In genomic region chr11:120645639-120646038, GRCh38 we compare ENCODE assay signal across 16 cellular contexts.
DNase-seq lines count a peak whose midpoint lies in the region; TF ChIP-seq lines count a peak whose summit lies in the region.
"Had no signal": no experiment of that assay in that cellular context is flagged by ENCODE, and none has a peak within 500 bp of the region (broad histone marks: within the 10 kb centered on the region; RNA-seq: fewer than 3 reads in every experiment).

No MANE protein-coding gene starts in this region.

- DNase-seq in NCI-H2029 (lab: John Stamatoyannopoulos, UW) (peak; percentile 34), NCI-H2029 treated with DMSO at 0.1 percent for 48 hours (lab: John Stamatoyannopoulos, UW) (no peak), NCI-H69 (lab: John Stamatoyannopoulos, UW) (peak; percentile 97), iPS DF 4.7 (ENCODE audit: extremely low read depth, low spot score) (peak; percentile 89), HFFc6 (no peak), testis (no peak)
- DNase-seq in activated CD4-positive, CD25-positive, alpha-beta regulatory T cell (lab: John Stamatoyannopoulos, UW), result no peak
- DNase-seq: cortex of kidney, foreskin melanocyte, PC-9, T-helper 9 cell had no signal

- H3K36me3 ChIP-seq in subcutaneous abdominal adipose tissue (ENCODE audit: control insufficient read depth in 5 of 5, insufficient read depth in 5 of 5, low read length in 5 of 5), result no peaks in the 10 kb centered on the region
- no peaks in the 10 kb centered on the region for H3K36me3 ChIP-seq in testis (ENCODE audit: low read depth, missing control alignments)
- H3K36me3 ChIP-seq: prostate gland had no signal

- H3K27me3 ChIP-seq in subcutaneous abdominal adipose tissue (ENCODE audit: control insufficient read depth in 5 of 5, insufficient read depth in 4 of 5, low read length in 5 of 5) (peaks cover 4 to 25% (median 12%) of the 10 kb centered on the region in 5 donors), testis (no peaks in the 10 kb centered on the region)

- no peak overlapping the region for H3K27ac Mint-ChIP-seq in HFFc6
- H3K27ac Mint-ChIP-seq: activated naive CD4-positive, alpha-beta T cell treated with anti-CD3 and anti-CD28 coated beads, Interleukin-2, amount 50 U/mL, for 24 hours had no signal

- H3K9me3 Mint-ChIP-seq in HFFc6, result no peaks in the 10 kb centered on the region
- H3K9me3 Mint-ChIP-seq: activated naive CD4-positive, alpha-beta T cell treated with anti-CD3 and anti-CD28 coated beads, Interleukin-2, amount 50 U/mL, for 24 hours had no signal

- H3K27me3 Mint-ChIP-seq in HFFc6 (ENCODE audit: insufficient read depth), result peaks cover 46% of the 10 kb centered on the region

- no peak for TF ChIP-seq CTCF in HFFc6 (IDR thresholded peaks at IDR 0.05)
- TF ChIP-seq CTCF in testis (IDR thresholded peaks at IDR 0.05), result no peak

- no peaks in the 10 kb centered on the region for H3K4me1 Mint-ChIP-seq in HFFc6 (ENCODE audit: low read depth)
- H3K4me1 Mint-ChIP-seq: activated naive CD4-positive, alpha-beta T cell treated with anti-CD3 and anti-CD28 coated beads, Interleukin-2, amount 50 U/mL, for 24 hours had no signal

- no peaks in the 10 kb centered on the region for H3K36me3 Mint-ChIP-seq in HFFc6 (ENCODE audit: low read depth)
- H3K36me3 Mint-ChIP-seq: activated naive CD4-positive, alpha-beta T cell treated with anti-CD3 and anti-CD28 coated beads, Interleukin-2, amount 50 U/mL, for 24 hours had no signal

- H3K4me3 ChIP-seq in subcutaneous abdominal adipose tissue (ENCODE audit: low read depth in 1 of 5, low read length in 5 of 5), result peak overlapping the region in 3 of 5 donors; percentile 20 to 39 (median 36)
- no peak overlapping the region for H3K4me3 ChIP-seq in testis
- H3K4me3 ChIP-seq: lung, PC-9, prostate gland had no signal

- H3K27ac ChIP-seq in subcutaneous abdominal adipose tissue (ENCODE audit: low read depth, low read length) (no peak overlapping the region), testis (no peak overlapping the region)
- H3K27ac ChIP-seq: HL-60, PC-9, prostate gland had no signal

- intact Hi-C loops in testis (cut with DNase I; ENCODE audit: low total_unique reads), result no loop called here

- peaks cover 0 to 3% (median 0%) of the 10 kb centered on the region in 5 donors for H3K4me1 ChIP-seq in subcutaneous abdominal adipose tissue (ENCODE audit: control insufficient read depth in 5 of 5, insufficient read depth in 5 of 5, low read length in 5 of 5)
- no peaks in the 10 kb centered on the region for H3K4me1 ChIP-seq in testis
- H3K4me1 ChIP-seq: prostate gland had no signal

- H3K4me3 Mint-ChIP-seq in HFFc6, result no peak overlapping the region
- H3K4me3 Mint-ChIP-seq: activated naive CD4-positive, alpha-beta T cell treated with anti-CD3 and anti-CD28 coated beads, Interleukin-2, amount 50 U/mL, for 24 hours had no signal

- no peak overlapping the region for H3K9ac ChIP-seq in subcutaneous abdominal adipose tissue (ENCODE audit: low read length in 5 of 5)

- WGBS in testis, 2 donors, result 64 to 67% methylated on average over 11 to 12 of the region's 12 CpGs

- TF ChIP-seq POLR2A in testis (IDR thresholded peaks at IDR 0.05), result no peak

- H3K9me3 ChIP-seq in subcutaneous abdominal adipose tissue (ENCODE audit: control insufficient read depth in 5 of 5, low read length in 5 of 5) (no peaks in the 10 kb centered on the region), testis (no peaks in the 10 kb centered on the region)
- H3K9me3 ChIP-seq: prostate gland had no signal

Comparison
In these comparisons a context has a peak if more than half of its experiments do, and no peak if none do; other contexts are left out.
1. DNase-seq: peak in NCI-H2029 (single experiment), NCI-H69 (single experiment) and iPS DF 4.7 (single experiment); none in NCI-H2029 treated with DMSO at 0.1 percent for 48 hours (single experiment), HFFc6 (single experiment), testis (single experiment) and activated CD4-positive, CD25-positive, alpha-beta regulatory T cell (0 of 4).
2. H3K4me3 ChIP-seq: peak in subcutaneous abdominal adipose tissue (3 of 5); none in testis (0 of 2).